Comparison of ENCODE assay signal across 19 cellular contexts in the genomic region with DNA sequence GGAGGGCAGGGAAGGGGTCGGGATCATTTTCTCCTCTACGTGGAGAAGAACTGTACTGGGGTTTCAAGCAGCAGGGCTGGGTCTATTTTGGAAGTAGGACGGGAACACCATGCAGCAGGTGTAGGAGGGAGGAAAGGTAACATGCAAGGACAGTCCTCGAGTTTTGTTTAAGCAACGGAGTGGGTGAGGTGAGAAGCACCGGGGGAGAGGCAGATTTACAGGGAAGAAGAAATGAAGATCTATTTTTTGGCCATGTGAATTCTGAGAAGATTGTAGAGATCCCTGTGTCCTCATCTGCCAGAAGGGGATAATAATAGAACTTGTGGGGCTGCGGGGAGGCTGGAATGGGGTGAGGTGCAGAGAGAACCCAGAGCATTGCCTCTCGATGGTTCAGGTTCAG.
"Had no signal": no experiment of that assay in that cellular context is flagged by ENCODE, and none has a peak within 500 bp of the region (broad histone marks: within the 10 kb centered on the region; RNA-seq: fewer than 3 reads in every experiment).

No MANE protein-coding gene starts in this region.

- ATAC-seq: esophagus mucosa; gastrocnemius medialis; heart left ventricle; left cardiac atrium; naive thymus-derived CD8-positive, alpha-beta T cell; T-helper 17 cell had no signal

- H3K27me3 Mint-ChIP-seq: naive thymus-derived CD8-positive, alpha-beta T cell; T-helper 17 cell had no signal

- H3K4me3 Mint-ChIP-seq: naive thymus-derived CD8-positive, alpha-beta T cell; T-helper 17 cell had no signal

- H3K9me3 Mint-ChIP-seq: naive thymus-derived CD8-positive, alpha-beta T cell had no signal

- FAIRE-seq: urothelium cell line had no signal

- DNase-seq: activated CD4-positive, alpha-beta T cell treated with anti-CD3 and anti-CD28 coated beads for 1 hour; activated CD8-positive, alpha-beta memory T cell treated with anti-CD3 and anti-CD28 coated beads for 24 hours; activated CD8-positive, alpha-beta memory T cell treated with anti-CD3 and anti-CD28 coated beads, Interleukin-2, amount 50 U/mL, for 48 hours; activated naive CD4-positive, alpha-beta T cell treated with Interleukin-2 at 50 U/mL for 16 hours; brain microvascular endothelial cell; cortex of kidney; effector CD4-positive, alpha-beta T cell; gastrocnemius medialis; heart left ventricle; left cardiac atrium; naive thymus-derived CD8-positive, alpha-beta T cell; sigmoid colon; stimulated activated CD4-positive, alpha-beta T cell treated with anti-CD3 and anti-CD28 coated beads, Interleukin-4, amount 100 ng/mL, for 4 hours; stimulated activated naive CD4-positive, alpha-beta T cell treated with Interleukin-2 at 50 U/mL for 16 hours; T-helper 17 cell; tibial artery; WERI-Rb-1 had no signal
